Comparison of ENCODE assay signal across 28 cellular contexts in the genomic region with DNA sequence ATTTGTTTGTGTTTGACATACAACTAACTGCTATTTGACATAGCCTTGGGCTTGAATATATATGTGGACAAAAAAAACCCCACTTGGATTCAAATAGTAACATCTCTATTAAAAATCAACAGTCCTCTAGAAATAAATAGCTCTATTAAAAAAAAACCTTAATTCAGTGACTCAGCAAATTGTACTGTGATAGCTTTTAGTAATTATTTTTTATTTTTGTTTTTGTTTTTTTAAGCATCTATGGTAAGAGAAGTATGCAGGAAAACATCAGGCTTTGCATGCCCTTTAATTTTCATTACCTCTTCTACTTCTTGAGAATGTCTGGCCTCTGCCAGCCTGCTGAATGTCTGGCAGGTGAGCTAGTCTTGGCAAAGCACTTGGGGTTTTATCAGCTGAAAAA.
"Had no signal": no experiment of that assay in that cellular context is flagged by ENCODE, and none has a peak within 500 bp of the region (broad histone marks: within the 10 kb centered on the region; RNA-seq: fewer than 3 reads in every experiment).

No MANE protein-coding gene starts in this region.

- ATAC-seq: activated CD8-positive, alpha-beta T cell treated with anti-CD3 and anti-CD28 coated beads for 36 hours; activated T-cell treated with anti-CD3 and anti-CD28 coated beads, Interleukin-2, amount 50 U/mL, for 72 hours; activated T-helper 17 cell treated with anti-CD3 and anti-CD28 coated beads, Interleukin-2, amount 50 U/mL, for 72 hours had no signal

- H3K9me3 Mint-ChIP-seq: activated CD4-positive, alpha-beta T cell treated with anti-CD3 and anti-CD28 coated beads, Interleukin-2, amount 10 ng/mL, durations not matched to agents 24 days and 14 days had no signal

- H3K27ac Mint-ChIP-seq: activated CD4-positive, alpha-beta T cell treated with anti-CD3 and anti-CD28 coated beads, Interleukin-2, amount 10 ng/mL, durations not matched to agents 24 days and 14 days; activated CD8-positive, alpha-beta T cell treated with anti-CD3 and anti-CD28 coated beads for 36 hours; activated naive CD8-positive, alpha-beta T cell treated with anti-CD3 and anti-CD28 coated beads for 36 hours; activated T-cell treated with anti-CD3 and anti-CD28 coated beads, Interleukin-2, amount 50 U/mL, for 72 hours; activated T-helper 17 cell treated with anti-CD3 and anti-CD28 coated beads, Interleukin-2, amount 50 U/mL, for 72 hours had no signal

- H3K4me3 Mint-ChIP-seq: activated CD4-positive, alpha-beta T cell treated with anti-CD3 and anti-CD28 coated beads, Interleukin-2, amount 10 ng/mL, durations not matched to agents 24 days and 14 days; activated CD8-positive, alpha-beta T cell treated with anti-CD3 and anti-CD28 coated beads for 36 hours; activated naive CD8-positive, alpha-beta T cell treated with anti-CD3 and anti-CD28 coated beads for 36 hours; activated T-cell treated with anti-CD3 and anti-CD28 coated beads, Interleukin-2, amount 50 U/mL, for 72 hours; activated T-helper 17 cell treated with anti-CD3 and anti-CD28 coated beads, Interleukin-2, amount 50 U/mL, for 72 hours had no signal

- H3K36me3 Mint-ChIP-seq: activated naive CD8-positive, alpha-beta T cell treated with anti-CD3 and anti-CD28 coated beads for 36 hours had no signal

- H3K4me1 Mint-ChIP-seq: activated CD4-positive, alpha-beta T cell treated with anti-CD3 and anti-CD28 coated beads, Interleukin-2, amount 10 ng/mL, durations not matched to agents 24 days and 14 days; activated naive CD8-positive, alpha-beta T cell treated with anti-CD3 and anti-CD28 coated beads for 36 hours; activated T-helper 17 cell treated with anti-CD3 and anti-CD28 coated beads, Interleukin-2, amount 50 U/mL, for 72 hours had no signal

- H3K27me3 Mint-ChIP-seq: activated CD4-positive, alpha-beta T cell treated with anti-CD3 and anti-CD28 coated beads, Interleukin-2, amount 10 ng/mL, durations not matched to agents 24 days and 14 days; activated CD8-positive, alpha-beta T cell treated with anti-CD3 and anti-CD28 coated beads for 36 hours; activated naive CD8-positive, alpha-beta T cell treated with anti-CD3 and anti-CD28 coated beads for 36 hours; activated T-helper 17 cell treated with anti-CD3 and anti-CD28 coated beads, Interleukin-2, amount 50 U/mL, for 72 hours had no signal

- H3K27ac ChIP-seq: brain microvascular endothelial cell had no signal

- H3K27me3 ChIP-seq: brain microvascular endothelial cell had no signal

- H3K36me3 ChIP-seq: brain microvascular endothelial cell had no signal

- DNase-seq: activated CD4-positive, alpha-beta T cell treated with anti-CD3 and anti-CD28 coated beads, Interleukin-2, amount 10 ng/mL, durations not matched to agents 24 days and 14 days; activated CD4-positive, alpha-beta T cell treated with anti-CD3 and anti-CD28 coated beads, Interleukin-2, amount 50 U/mL, for 4 hours; activated CD8-positive, alpha-beta T cell treated with anti-CD3 and anti-CD28 coated beads for 36 hours; activated effector memory CD4-positive, alpha-beta T cell treated with anti-CD3 and anti-CD28 coated beads, Interleukin-2, amount 50 U/mL, for 16 hours; activated naive CD4-positive, alpha-beta T cell; activated naive CD4-positive, alpha-beta T cell treated with anti-CD3 and anti-CD28 coated beads, Interleukin-2, amount 50 U/mL, for 16 hours; activated naive CD8-positive, alpha-beta T cell treated with anti-CD3 and anti-CD28 coated beads for 36 hours; activated T-cell treated with anti-CD3 and anti-CD28 coated beads, Interleukin-2, amount 50 U/mL, for 1 hour; activated T-cell treated with anti-CD3 and anti-CD28 coated beads, Interleukin-2, amount 50 U/mL, for 72 hours; amniotic stem cell; aorta; brain microvascular endothelial cell; central memory CD4-positive, alpha-beta T cell; Karpas-422; NCI-H1048; NCI-H1105 treated with DMSO at 0.1 percent for 48 hours; NCI-H1436 treated with DMSO at 0.1 percent for 48 hours; NCI-H1694 treated with DMSO at 0.1 percent for 48 hours; NCI-H2029; NCI-H2171; NCI-H510A; NCI-H526; NCI-H748 treated with DMSO at 0.1 percent for 48 hours; NK-92 treated with Interleukin-12 subunit alpha and Interleukin-12 subunit beta, amount 100 ng/mL, for 24 hours; Right ventricle myocardium superior; SW 1271; T1000 had no signal
